ENCODE assay signal across 1 cellular context in the genomic region with DNA sequence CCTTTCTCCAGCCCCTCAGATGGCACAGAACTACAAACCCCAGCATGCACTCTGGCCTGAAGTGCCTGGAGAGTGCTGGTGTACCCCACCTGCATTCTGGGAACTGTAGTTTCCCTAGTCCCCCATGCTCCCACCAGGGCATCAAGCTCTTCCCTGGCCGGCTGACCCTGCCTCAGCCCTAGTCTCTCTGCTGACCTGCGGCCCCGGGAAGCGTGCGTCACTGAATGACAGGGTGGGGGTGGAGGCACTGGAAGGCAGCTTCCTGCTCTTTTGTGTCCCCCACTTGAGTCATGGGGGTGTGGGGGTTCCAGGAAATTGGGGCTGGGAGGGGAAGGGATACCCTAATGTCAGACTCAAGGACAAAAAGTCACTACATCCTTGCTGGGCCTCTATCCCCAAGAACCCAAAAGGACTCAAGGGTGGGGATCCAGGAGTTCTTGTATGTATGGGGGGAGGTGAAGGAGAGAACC.
A peak's percentile ranks its signal among the peaks of the same experiment; 100 is the strongest.
TF ChIP-seq lines count a peak whose summit lies in the region.

No MANE protein-coding gene starts in this region.

TF ChIP-seq in GM12878, 131 proteins besides CTCF, POLR2A, EP300 and RAD21:
- TF ChIP-seq MXI1 (IDR thresholded peaks at IDR 0.05; ENCODE audit: low read depth, low read length) (no peak), TARDBP (IDR thresholded peaks at IDR 0.05; ENCODE audit: borderline replicate concordance) (peak; percentile 73; the same call in 1 of the 2 replicates), IKZF1 (conservative IDR thresholded peaks at IDR 0.05) (peak; percentile 51), YY1 (IDR thresholded peaks at IDR 0.05; ENCODE audit: low read depth, low read length) (peak; percentile 57; the same call in 1 of the 2 replicates), HCFC1 (IDR thresholded peaks at IDR 0.05; ENCODE audit: low read length) (peak; percentile 90), POLR2AphosphoS2 (IDR thresholded peaks at IDR 0.05; ENCODE audit: low read depth, low read length) (no peak), CREM (IDR thresholded peaks at IDR 0.05; ENCODE audit: low read depth) (peak; percentile 59; the same call in 1 of the 2 replicates), SIX5 (IDR thresholded peaks at IDR 0.05; ENCODE audit: low read depth, low read length, severe bottlenecking) (peak; percentile 95)
- TF ChIP-seq, protein P1, sequence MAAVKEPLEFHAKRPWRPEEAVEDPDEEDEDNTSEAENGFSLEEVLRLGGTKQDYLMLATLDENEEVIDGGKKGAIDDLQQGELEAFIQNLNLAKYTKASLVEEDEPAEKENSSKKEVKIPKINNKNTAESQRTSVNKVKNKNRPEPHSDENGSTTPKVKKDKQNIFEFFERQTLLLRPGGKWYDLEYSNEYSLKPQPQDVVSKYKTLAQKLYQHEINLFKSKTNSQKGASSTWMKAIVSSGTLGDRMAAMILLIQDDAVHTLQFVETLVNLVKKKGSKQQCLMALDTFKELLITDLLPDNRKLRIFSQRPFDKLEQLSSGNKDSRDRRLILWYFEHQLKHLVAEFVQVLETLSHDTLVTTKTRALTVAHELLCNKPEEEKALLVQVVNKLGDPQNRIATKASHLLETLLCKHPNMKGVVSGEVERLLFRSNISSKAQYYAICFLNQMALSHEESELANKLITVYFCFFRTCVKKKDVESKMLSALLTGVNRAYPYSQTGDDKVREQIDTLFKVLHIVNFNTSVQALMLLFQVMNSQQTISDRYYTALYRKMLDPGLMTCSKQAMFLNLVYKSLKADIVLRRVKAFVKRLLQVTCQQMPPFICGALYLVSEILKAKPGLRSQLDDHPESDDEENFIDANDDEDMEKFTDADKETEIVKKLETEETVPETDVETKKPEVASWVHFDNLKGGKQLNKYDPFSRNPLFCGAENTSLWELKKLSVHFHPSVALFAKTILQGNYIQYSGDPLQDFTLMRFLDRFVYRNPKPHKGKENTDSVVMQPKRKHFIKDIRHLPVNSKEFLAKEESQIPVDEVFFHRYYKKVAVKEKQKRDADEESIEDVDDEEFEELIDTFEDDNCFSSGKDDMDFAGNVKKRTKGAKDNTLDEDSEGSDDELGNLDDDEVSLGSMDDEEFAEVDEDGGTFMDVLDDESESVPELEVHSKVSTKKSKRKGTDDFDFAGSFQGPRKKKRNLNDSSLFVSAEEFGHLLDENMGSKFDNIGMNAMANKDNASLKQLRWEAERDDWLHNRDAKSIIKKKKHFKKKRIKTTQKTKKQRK (IDR thresholded peaks at IDR 0.05; ENCODE audit: low read depth, low read length) = no peak
